16 cellular contexts compared by ENCODE assay signal in the genomic region with DNA sequence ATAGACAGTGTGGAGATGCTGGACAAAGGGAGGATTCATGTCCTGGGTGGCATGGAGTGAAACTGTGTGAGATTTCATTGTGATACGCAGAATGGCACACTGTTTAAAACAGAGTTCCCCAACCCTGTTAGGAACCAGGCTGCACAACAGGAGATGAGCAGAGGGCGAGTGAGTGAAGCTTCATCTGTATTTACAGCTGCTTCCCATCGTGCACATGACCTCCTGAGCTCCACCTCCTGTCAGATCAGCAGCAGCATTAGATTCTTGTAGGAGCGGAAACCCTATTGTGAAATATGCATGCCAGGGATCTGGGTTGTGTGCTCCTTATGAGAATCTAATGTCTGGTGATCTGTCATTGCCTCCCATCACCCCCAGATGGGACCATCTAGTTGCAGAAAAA.
DNase-seq lines count a peak whose midpoint lies in the region; ATAC-seq and TF ChIP-seq lines count a peak whose summit lies in the region.
"Had no signal": no experiment of that assay in that cellular context is flagged by ENCODE, and none has a peak within 500 bp of the region (broad histone marks: within the 10 kb centered on the region; RNA-seq: fewer than 3 reads in every experiment).

No MANE protein-coding gene starts in this region.

- H3K27me3 Mint-ChIP-seq in activated naive CD4-positive, alpha-beta T cell treated with anti-CD3 and anti-CD28 coated beads for 36 hours (ENCODE audit: low read depth), result peaks cover 18% of the 10 kb centered on the region
- H3K27me3 Mint-ChIP-seq: progenitor cell of endocrine pancreas had no signal

- H3K4me1 ChIP-seq in stomach, result peaks cover 0 to 14% (median 10%) of the 10 kb centered on the region in 4 donors
- H3K4me1 ChIP-seq: BLaER1, breast epithelium, testis had no signal

- TF ChIP-seq POLR2A in stomach (IDR thresholded peaks at IDR 0.05), result no peak

- H3K9me3 ChIP-seq in stomach, result peaks cover 0 to 4% (median 0%) of the 10 kb centered on the region in 4 donors
- H3K9me3 ChIP-seq: breast epithelium, testis had no signal

- CTCF ChIA-PET in activated naive CD4-positive, alpha-beta T cell treated with anti-CD3 and anti-CD28 coated beads for 36 hours (lab: Charles Lee), result no interaction called here

- DNase-seq in ELR (ENCODE audit: low read depth), result peak; percentile 10
- peak; percentile 39 for DNase-seq in NCI-H69 (lab: John Stamatoyannopoulos, UW)
- DNase-seq in fibroblast of gingiva (ENCODE audit: low read depth), result peak; percentile 72
- DNase-seq in mucosa of gallbladder (ENCODE audit: low spot score), result peak; percentile 17
- DNase-seq in activated CD8-positive, alpha-beta memory T cell treated with anti-CD3 and anti-CD28 coated beads, Interleukin-2, amount 50 U/mL, for 48 hours, result no peak
- DNase-seq in activated naive CD4-positive, alpha-beta T cell treated with anti-CD3 and anti-CD28 coated beads for 36 hours, result no peak
- DNase-seq in stomach, result no peak
- DNase-seq: activated CD8-positive, alpha-beta memory T cell treated with anti-CD3 and anti-CD28 coated beads for 24 hours; DMS153; effector memory CD8-positive, alpha-beta T cell; testis had no signal

- H3K9me3 Mint-ChIP-seq in activated naive CD4-positive, alpha-beta T cell treated with anti-CD3 and anti-CD28 coated beads for 36 hours, result peaks cover 2% of the 10 kb centered on the region

- no peak overlapping the region for H3K4me3 ChIP-seq in stomach
- H3K4me3 ChIP-seq: BLaER1, breast epithelium, testis had no signal

- intact Hi-C loops in activated naive CD4-positive, alpha-beta T cell treated with anti-CD3 and anti-CD28 coated beads for 36 hours (cut with micrococcal nuclease), result no loop called here
- intact Hi-C loops in stomach (cut with DNase I; ENCODE audit: low total_unique reads), result no loop called here

- no peak overlapping the region for H3K27ac Mint-ChIP-seq in activated naive CD4-positive, alpha-beta T cell treated with anti-CD3 and anti-CD28 coated beads for 36 hours
- H3K27ac Mint-ChIP-seq: effector memory CD8-positive, alpha-beta T cell; progenitor cell of endocrine pancreas had no signal

- H3K36me3 Mint-ChIP-seq in activated naive CD4-positive, alpha-beta T cell treated with anti-CD3 and anti-CD28 coated beads for 36 hours (ENCODE audit: low read depth), result no peaks in the 10 kb centered on the region

- no peak for TF ChIP-seq EP300 in stomach (IDR thresholded peaks at IDR 0.05)

- no peaks in the 10 kb centered on the region for H3K27me3 ChIP-seq in stomach
- H3K27me3 ChIP-seq: BLaER1, breast epithelium, testis had no signal

- no peak overlapping the region for H3K27ac ChIP-seq in stomach
- H3K27ac ChIP-seq: BLaER1, breast epithelium, testis, VCaP had no signal

- 49 to 68% (median 60%) methylated on average over 4 of the region's 4 CpGs for WGBS in stomach, 5 donors

- no peak for ATAC-seq in HG03442 (IDR thresholded peaks at IDR 0.05; ENCODE audit: unreplicated experiment)
- ATAC-seq: effector memory CD8-positive, alpha-beta T cell had no signal

- no peak for TF ChIP-seq CTCF in stomach (IDR thresholded peaks at IDR 0.05)

- H3K4me1 Mint-ChIP-seq in activated naive CD4-positive, alpha-beta T cell treated with anti-CD3 and anti-CD28 coated beads for 36 hours (ENCODE audit: low read depth), result no peaks in the 10 kb centered on the region

- no peak overlapping the region for H3K4me3 Mint-ChIP-seq in activated naive CD4-positive, alpha-beta T cell treated with anti-CD3 and anti-CD28 coated beads for 36 hours
- H3K4me3 Mint-ChIP-seq: effector memory CD8-positive, alpha-beta T cell had no signal

- no peaks in the 10 kb centered on the region for H3K36me3 ChIP-seq in stomach
- H3K36me3 ChIP-seq: BLaER1, breast epithelium had no signal

Comparison
In these comparisons a context has a peak if more than half of its experiments do, and no peak if none do; other contexts are left out.
1. DNase-seq: peak in ELR (single experiment), NCI-H69 (single experiment), fibroblast of gingiva (single experiment) and mucosa of gallbladder (single experiment); none in activated CD8-positive, alpha-beta memory T cell treated with anti-CD3 and anti-CD28 coated beads, Interleukin-2, amount 50 U/mL, for 48 hours (single experiment), activated naive CD4-positive, alpha-beta T cell treated with anti-CD3 and anti-CD28 coated beads for 36 hours (single experiment) and stomach (single experiment).